8 cellular contexts compared by ENCODE assay signal in genomic region chr16:30903596-30903995, GRCh38. TPM values are rescaled to one million over a fixed set of nuclear protein-coding genes. Genes with fewer than 3 reads are reported as not detected.
DNase-seq lines count a peak whose midpoint lies in the region; ATAC-seq and TF ChIP-seq lines count a peak whose summit lies in the region.

No MANE protein-coding gene starts in this region.

- 81 to 89% methylated on average over 4 of the region's 4 CpGs for WGBS in body of pancreas, 2 donors

- DNase-seq in AML-193 (lab: John Stamatoyannopoulos, UW), result peak; percentile 97 to 99
- peak; percentile 45 for DNase-seq in MG63
- DNase-seq in body of pancreas, result peak in 2 of 4 donors; percentile 16 to 66
- peak; percentile 62 to 75 for DNase-seq in lung microvascular endothelial cell (ENCODE audit: low read depth in 2 of 2)
- no peak for DNase-seq in cerebellar nuclear complex (lab: John Stamatoyannopoulos, UW)
- no peak for DNase-seq in NCI-H510A (lab: John Stamatoyannopoulos, UW)

- H3K4me1 ChIP-seq in body of pancreas, result peaks cover 20% of the 10 kb centered on the region

- H3K27me3 ChIP-seq in MG63, result no peaks in the 10 kb centered on the region
- no peaks in the 10 kb centered on the region for H3K27me3 ChIP-seq in body of pancreas

- intact Hi-C loops in body of pancreas (cut with DNase I), result no loop called here

- H3K36me3 ChIP-seq in MG63, result no peaks in the 10 kb centered on the region
- no peaks in the 10 kb centered on the region for H3K36me3 ChIP-seq in body of pancreas (replicated peaks in 1 of 2; ENCODE audit: insufficient read depth in 1 of 2, low read depth in 2 of 2)

- ATAC-seq in body of pancreas (no peak), HG03521 (IDR thresholded peaks at IDR 0.05; ENCODE audit: unreplicated experiment) (no peak), GM18909 (IDR thresholded peaks at IDR 0.05; ENCODE audit: poor library complexity, unreplicated experiment) (no peak)

- no peak for TF ChIP-seq POLR2A in body of pancreas (IDR thresholded peaks at IDR 0.05)

- H3K27ac ChIP-seq in body of pancreas, result peak overlapping the region in 3 of 4 donors; percentile 21 to 95 (median 49)

- H3K4me3 ChIP-seq in MG63, result no peak overlapping the region
- no peak overlapping the region for H3K4me3 ChIP-seq in body of pancreas

- TF ChIP-seq CTCF in body of pancreas (IDR thresholded peaks at IDR 0.05), result no peak

- H3K9me3 ChIP-seq in MG63 (no peaks in the 10 kb centered on the region), body of pancreas (no peaks in the 10 kb centered on the region)

RNA-seq across cellular contexts. Expression of gene CTF1, which starts 7.2 kb away (rescaled TPM):
- not detected in 2 replicates for total RNA-seq in MG63 (2014; rRNA removed; shearing (Covaris generic); ENCODE audit: low replicate concordance)
- 1 to 10 TPM; 1.0 to 2.0 TPM for total RNA-seq in body of pancreas
- 0.22 and 0.40 TPM in 2 replicates for total RNA-seq in lung microvascular endothelial cell

RNA-seq across cellular contexts. Expression of gene BCL7C, which starts 9.7 kb away (rescaled TPM):
- 64.3 and 70.8 TPM in 2 replicates for total RNA-seq in MG63 (2014; rRNA removed; shearing (Covaris generic); ENCODE audit: low replicate concordance)
- total RNA-seq in body of pancreas (10 to 100 TPM; 19.8 to 24.1 TPM), lung microvascular endothelial cell (39.7 and 72.0 TPM in 2 replicates)

RNA-seq across cellular contexts. Expression of gene FBXL19, which starts 19.8 kb away (rescaled TPM):
- 19.5 and 31.2 TPM in 2 replicates for total RNA-seq in MG63 (2014; rRNA removed; shearing (Covaris generic); ENCODE audit: low replicate concordance)
- 10 to 100 TPM in 1 of 2 donors, 1 to 10 TPM in 1; 8.6 to 21.1 TPM for total RNA-seq in body of pancreas
- 14.3 and 15.7 TPM in 2 replicates for total RNA-seq in lung microvascular endothelial cell

RNA-seq across cellular contexts. Expression of gene ORAI3, which starts 45.3 kb away (rescaled TPM):
- total RNA-seq in MG63 (2014; rRNA removed; shearing (Covaris generic); ENCODE audit: low replicate concordance), result 4.1 and 4.2 TPM in 2 replicates
- total RNA-seq in body of pancreas (10 to 100 TPM in 1 of 2 donors, 1 to 10 TPM in 1; 7.9 to 27.2 TPM), lung microvascular endothelial cell (22.9 and 24.8 TPM in 2 replicates)

RNA-seq across cellular contexts. Expression of gene SETD1A, which starts 54.0 kb away (rescaled TPM):
- total RNA-seq in MG63 (2014; rRNA removed; shearing (Covaris generic); ENCODE audit: low replicate concordance), result 0.17 and 0.76 TPM in 2 replicates
- total RNA-seq in body of pancreas, result 10 to 100 TPM in 1 of 2 donors, 1 to 10 TPM in 1; 4.7 to 10.9 TPM
- total RNA-seq in lung microvascular endothelial cell, result 1.7 and 2.2 TPM in 2 replicates

Comparison
In these comparisons a context has a peak if more than half of its experiments do, and no peak if none do; other contexts are left out.
1. DNase-seq: peak in AML-193 (2 of 2), MG63 (single experiment) and lung microvascular endothelial cell (2 of 2); none in cerebellar nuclear complex (0 of 2) and NCI-H510A (single experiment).